7 cellular contexts compared by ENCODE assay signal in genomic region chr12:50326636-50327284, GRCh38. TPM values are rescaled to one million over a fixed set of nuclear protein-coding genes. Genes with fewer than 3 reads are reported as not detected.
DNase-seq lines count a peak whose midpoint lies in the region; ATAC-seq, FAIRE-seq and TF ChIP-seq lines count a peak whose summit lies in the region.

No MANE protein-coding gene starts in this region.

- peak overlapping the region; percentile 17; the same call in 1 of the 2 replicates for H3K4ac ChIP-seq in IMR-90 (ENCODE audit: low read depth, low read length)

- CTCF ChIA-PET in IMR-90 (lab: Yijun Ruan, JAX), result no interaction called here

- POLR2A ChIA-PET in IMR-90 (lab: Charles Lee; ENCODE audit: unreplicated experiment), result no interaction called here

- H3K4me1 ChIP-seq in IMR-90 (ENCODE audit: control insufficient read depth, insufficient read depth, low read length), result peaks cover 10% of the 10 kb centered on the region

- no peak overlapping the region for H2AK9ac ChIP-seq in IMR-90 (replicated peaks; ENCODE audit: low read depth, low read length, poor library complexity)

- H3K27me3 Mint-ChIP-seq in type B pancreatic cell, result no peaks in the 10 kb centered on the region

- peaks cover 6% of the 10 kb centered on the region; the same call in 1 of the 2 replicates for H3K9me1 ChIP-seq in IMR-90 (ENCODE audit: insufficient read depth, low read length)

- peak; percentile 56 for ATAC-seq in IMR-90 (ENCODE audit: low read depth)

- H4K91ac ChIP-seq in IMR-90 (ENCODE audit: insufficient read depth, low read depth, low read length), result no peak overlapping the region

- no peak overlapping the region for H3K27ac Mint-ChIP-seq in type B pancreatic cell

- H3K4me2 ChIP-seq in IMR-90 (ENCODE audit: low read depth, low read length), result peak overlapping the region; percentile 69

- no peak overlapping the region for H4K5ac ChIP-seq in IMR-90 (ENCODE audit: low read depth, low read length)

- BruUV-seq in IMR-90 (replicated peaks; lab: Mats Ljungman, UMichigan), result no TSS peak

- no peak overlapping the region for H3K4me3 ChIP-seq in IMR-90 (ENCODE audit: insufficient read depth, low read depth, low read length)
- no peak overlapping the region for H3K4me3 ChIP-seq in fibroblast of the aortic adventitia (ENCODE audit: low read depth, low read length)

- no peaks in the 10 kb centered on the region for H3K4me1 Mint-ChIP-seq in type B pancreatic cell (ENCODE audit: unreplicated experiment)

- H2BK5ac ChIP-seq in IMR-90 (ENCODE audit: low read depth, low read length, poor library complexity, severe bottlenecking), result no peak overlapping the region

- H4K20me1 ChIP-seq in IMR-90 (ENCODE audit: insufficient read depth, low read length), result no peaks in the 10 kb centered on the region

- no peaks in the 10 kb centered on the region for H3K9me3 Mint-ChIP-seq in type B pancreatic cell

- H3K27ac ChIP-seq in IMR-90 (ENCODE audit: insufficient read depth, low read length), result no peak overlapping the region

- H3K18ac ChIP-seq in IMR-90 (ENCODE audit: low read depth, low read length), result 0 out of 2 replicates have a peak overlapping the region, but pooled peaks have one; percentile 12

- H4K8ac ChIP-seq in IMR-90 (ENCODE audit: low read depth in 2 of 2, low read length in 2 of 2), result peak overlapping the region in 1 of 2 experiments; percentile 45; a peak in 1 of 4 replicates

- H2AK5ac ChIP-seq in IMR-90 (ENCODE audit: low read depth, low read length), result peak overlapping the region; percentile 43; the same call in 1 of the 2 replicates

- no peaks in the 10 kb centered on the region for H3K9me3 ChIP-seq in IMR-90 (ENCODE audit: control insufficient read depth, insufficient read depth, low read length)

- H2BK120ac ChIP-seq in IMR-90 (ENCODE audit: low read depth, low read length), result peak overlapping the region; percentile 61

- no peak overlapping the region for H3K56ac ChIP-seq in IMR-90 (ENCODE audit: extremely low read depth, insufficient read depth, low read length)

- H3K14ac ChIP-seq in IMR-90 (replicated peaks; ENCODE audit: low read depth, low read length), result peak overlapping the region; percentile 90

- in situ Hi-C loops in IMR-90 (cut with MboI; ENCODE audit: low sequenced_read_pairs), result no loop called here

- dilution Hi-C loops in IMR-90 (cut with HindIII; ENCODE audit: low sequenced_read_pairs, unreplicated experiment), result no loop called here

- no peak overlapping the region for H3K4me3 Mint-ChIP-seq in type B pancreatic cell

- no peak overlapping the region for H2BK15ac ChIP-seq in IMR-90 (ENCODE audit: low read depth, low read length)

- WGBS in IMR-90 (ENCODE audit: extremely low coverage in 2 of 2, insufficient read length in 1 of 2), 2 experiments, result 0% methylated on average over 1 of the region's 4 CpGs; no CpG with 5 or more reads in 1 of the 2 experiments

- peak overlapping the region; percentile 48; the same call in 1 of the 2 replicates for H2BK20ac ChIP-seq in IMR-90 (ENCODE audit: low read depth, low read length)

- TF ChIP-seq RAD21 in IMR-90 (IDR thresholded peaks at IDR 0.05; ENCODE audit: low read length), result no peak

- H3K79me1 ChIP-seq in IMR-90 (ENCODE audit: low read depth in 1 of 2, low read length in 2 of 2), result no peaks in the 10 kb centered on the region

- H3K36me3 ChIP-seq in IMR-90 (ENCODE audit: control insufficient read depth, insufficient read depth, low read length), result no peaks in the 10 kb centered on the region

- H3K36me3 Mint-ChIP-seq in type B pancreatic cell, result no peaks in the 10 kb centered on the region

- DNase-seq in IMR-90 (peak; percentile 72), RPMI8226 (peak; percentile 9), fibroblast of the aortic adventitia (ENCODE audit: low read depth) (peak; percentile 80), stromal cell of bone marrow (ENCODE audit: low read depth) (peak; percentile 46), type B pancreatic cell (ENCODE audit: extremely low spot score, unreplicated experiment) (no peak), D721Med (ENCODE audit: insufficient read length, low spot score) (no peak), NOMO-1 treated with DMSO at 0.1 percent for 48 hours (lab: John Stamatoyannopoulos, UW; ENCODE audit: unreplicated experiment) (no peak)

- intact Hi-C loops in IMR-90 (cut with micrococcal nuclease), result loop anchor here (5.0 kb wide), 1 partner anchor 71 kb away; the partner anchor contains the start of gene FAM186A

- H2AFZ ChIP-seq in IMR-90 (replicated peaks; ENCODE audit: low read length, poor library complexity), result peak overlapping the region; percentile 5

- no peaks in the 10 kb centered on the region for H3K27me3 ChIP-seq in IMR-90 (ENCODE audit: control insufficient read depth, insufficient read depth, low read length)

- TF ChIP-seq CTCF in IMR-90 (conservative IDR thresholded peaks at IDR 0.05; ENCODE audit: low read depth, low read length) (no peak), fibroblast of the aortic adventitia (IDR thresholded peaks at IDR 0.05; ENCODE audit: insufficient read depth, low read length) (no peak), type B pancreatic cell (conservative IDR thresholded peaks at IDR 0.05) (no peak), D721Med (IDR thresholded peaks at IDR 0.05; ENCODE audit: insufficient read depth, missing control alignments) (no peak)

- TF ChIP-seq POLR2A in IMR-90 (IDR thresholded peaks at IDR 0.05; ENCODE audit: low read depth, low read length), result no peak

- H3K23ac ChIP-seq in IMR-90 (ENCODE audit: low read depth, low read length), result peak overlapping the region; percentile 69; the same call in 1 of the 2 replicates

- H3K9ac ChIP-seq in IMR-90 (ENCODE audit: low read depth, low read length), result no peak overlapping the region

- no peak for FAIRE-seq in D721Med (lab: Jason Lieb, UNC)

TF ChIP-seq in IMR-90, 13 proteins besides CTCF, POLR2A, EP300 and RAD21:
- TF ChIP-seq RFX5 (IDR thresholded peaks at IDR 0.05; ENCODE audit: low read depth, low read length), result no peak
- peak; percentile 69 for TF ChIP-seq CEBPB (IDR thresholded peaks at IDR 0.05; ENCODE audit: low read depth, low read length)

RNA-seq across cellular contexts. Expression of gene LIMA1, which starts 43.4 kb away (rescaled TPM):
- total RNA-seq in IMR-90 (2012; rRNA removed) (163 and 183 TPM in 2 replicates), fibroblast of the aortic adventitia (ENCODE audit: low replicate concordance) (156 and 229 TPM in 2 replicates), type B pancreatic cell (ENCODE audit: low replicate concordance) (54.4 and 91.9 TPM in 2 replicates)
- polyA plus RNA-seq in IMR-90 (2012; rRNA removed), result 111 and 126 TPM in 2 replicates
- polyA plus RNA-seq in IMR-90 (2012; cell fraction: cytosol; rRNA removed), result 25.4 and 30.9 TPM in 2 replicates
- polyA plus RNA-seq in IMR-90 (2012; cell fraction: nucleus; rRNA removed; ENCODE audit: low replicate concordance), result 79.3 and 765 TPM in 2 replicates

Comparison
In these comparisons a context has a peak if more than half of its experiments do, and no peak if none do; other contexts are left out.
1. DNase-seq: peak in IMR-90 (single experiment), RPMI8226 (single experiment), fibroblast of the aortic adventitia (single experiment) and stromal cell of bone marrow (single experiment); none in type B pancreatic cell (single experiment), D721Med (single experiment) and NOMO-1 treated with DMSO at 0.1 percent for 48 hours (single experiment).